In the genomic region with DNA sequence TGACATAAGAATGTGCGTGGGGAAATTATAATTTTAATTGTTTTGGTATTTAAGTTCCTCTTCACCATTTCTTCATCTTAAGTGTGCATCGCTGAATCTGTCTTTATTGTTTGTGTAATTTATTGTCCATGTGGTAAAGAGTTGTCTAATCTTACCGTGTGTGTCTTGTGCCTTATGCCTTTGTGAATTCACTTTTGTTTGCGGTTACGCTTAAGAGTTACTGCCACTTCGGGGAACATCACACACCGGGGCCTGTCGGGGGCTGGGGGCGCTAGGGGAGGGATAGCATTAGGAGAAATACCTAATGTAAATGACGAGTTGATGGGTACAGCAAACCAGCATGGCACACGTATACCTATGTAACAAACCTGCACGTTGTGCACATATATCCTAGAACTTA, we compare ENCODE assay signal across 8 cellular contexts. TPM values are rescaled to one million over a fixed set of nuclear protein-coding genes. Genes with fewer than 3 reads are reported as not detected.
A peak's percentile ranks its signal among the peaks of the same experiment; 100 is the strongest.
DNase-seq lines count a peak whose midpoint lies in the region; ATAC-seq and TF ChIP-seq lines count a peak whose summit lies in the region.

No MANE protein-coding gene starts in this region.

- intact Hi-C loops in left colon (cut with DNase I, micrococcal nuclease), result no loop called here
- intact Hi-C loops in thyroid gland (cut with DNase I), result no loop called here

- peaks cover 37% of the 10 kb centered on the region for H3K4me1 Mint-ChIP-seq in activated CD8-positive, alpha-beta memory T cell treated with anti-CD3 and anti-CD28 coated beads, Interleukin-2, amount 10 ng/mL, durations not matched to agents 7 days and 5 days

- no peaks in the 10 kb centered on the region for H3K9me3 Mint-ChIP-seq in activated CD8-positive, alpha-beta memory T cell treated with anti-CD3 and anti-CD28 coated beads, Interleukin-2, amount 10 ng/mL, durations not matched to agents 7 days and 5 days (ENCODE audit: low read depth)
- peaks cover 0 to 4% of the 10 kb centered on the region in 2 donors for H3K9me3 Mint-ChIP-seq in activated naive CD4-positive, alpha-beta T cell treated with anti-CD3 and anti-CD28 coated beads, Interleukin-2, amount 50 U/mL, for 72 hours

- H3K27ac ChIP-seq in thyroid gland, result peak overlapping the region in 1 of 3 donors; percentile 88

- no peak for TF ChIP-seq CTCF in thyroid gland (IDR thresholded peaks at IDR 0.05)

- no peaks in the 10 kb centered on the region for H3K36me3 ChIP-seq in thyroid gland

- no peaks in the 10 kb centered on the region for H3K27me3 ChIP-seq in thyroid gland

- peaks cover 31 to 32% of the 10 kb centered on the region in 2 donors for H3K4me1 ChIP-seq in thyroid gland

- peak overlapping the region; percentile 96 for H3K27ac Mint-ChIP-seq in activated CD8-positive, alpha-beta memory T cell treated with anti-CD3 and anti-CD28 coated beads, Interleukin-2, amount 10 ng/mL, durations not matched to agents 7 days and 5 days
- peak overlapping the region; percentile 91 to 99 for H3K27ac Mint-ChIP-seq in activated naive CD4-positive, alpha-beta T cell treated with anti-CD3 and anti-CD28 coated beads, Interleukin-2, amount 50 U/mL, for 72 hours

- no peaks in the 10 kb centered on the region for H3K9me3 ChIP-seq in thyroid gland

- peak overlapping the region; percentile 88 for H3K4me3 Mint-ChIP-seq in activated CD8-positive, alpha-beta memory T cell treated with anti-CD3 and anti-CD28 coated beads, Interleukin-2, amount 10 ng/mL, durations not matched to agents 7 days and 5 days

- peaks cover 2% of the 10 kb centered on the region for H3K36me3 Mint-ChIP-seq in activated CD8-positive, alpha-beta memory T cell treated with anti-CD3 and anti-CD28 coated beads, Interleukin-2, amount 10 ng/mL, durations not matched to agents 7 days and 5 days
- peaks cover 5 to 9% of the 10 kb centered on the region in 2 donors for H3K36me3 Mint-ChIP-seq in activated naive CD4-positive, alpha-beta T cell treated with anti-CD3 and anti-CD28 coated beads, Interleukin-2, amount 50 U/mL, for 72 hours

- DNase-seq in activated CD8-positive, alpha-beta memory T cell treated with anti-CD3 and anti-CD28 coated beads, Interleukin-2, amount 10 ng/mL, durations not matched to agents 7 days and 5 days, result no peak
- no peak for DNase-seq in activated CD8-positive, alpha-beta memory T cell treated with anti-CD3 and anti-CD28 coated beads, Interleukin-2, amount 50 U/mL, for 48 hours
- DNase-seq in activated naive CD4-positive, alpha-beta T cell treated with anti-CD3 and anti-CD28 coated beads, Interleukin-2, amount 50 U/mL, for 72 hours (ENCODE audit: low spot score in 2 of 2), result no peak
- DNase-seq in left colon (peak in 1 of 2 donors; percentile 14), thyroid gland (no peak), Ammon's horn (ENCODE audit: low spot score) (no peak)
- DNase-seq in central memory CD4-positive, alpha-beta T cell, result no peak

- CTCF ChIA-PET in activated CD8-positive, alpha-beta memory T cell treated with anti-CD3 and anti-CD28 coated beads, Interleukin-2, amount 10 ng/mL, durations not matched to agents 7 days and 5 days (lab: Charles Lee), result no interaction called here

- WGBS in thyroid gland, 2 donors, result 3 to 4% methylated on average over 12 of the region's 12 CpGs

- peak overlapping the region; percentile 82 to 99 (median 84) for H3K4me3 ChIP-seq in thyroid gland (replicated peaks in 1 of 3)

- TF ChIP-seq POLR2A in thyroid gland (IDR thresholded peaks at IDR 0.05), result no peak

- ATAC-seq in activated CD8-positive, alpha-beta memory T cell treated with anti-CD3 and anti-CD28 coated beads, Interleukin-2, amount 10 ng/mL, durations not matched to agents 7 days and 5 days, result no peak
- no peak for ATAC-seq in activated naive CD4-positive, alpha-beta T cell treated with anti-CD3 and anti-CD28 coated beads, Interleukin-2, amount 50 U/mL, for 72 hours
- peak; percentile 7 for ATAC-seq in left colon
- ATAC-seq in HG03139 (IDR thresholded peaks at IDR 0.05; ENCODE audit: unreplicated experiment), result no peak

- H3K27me3 Mint-ChIP-seq in activated CD8-positive, alpha-beta memory T cell treated with anti-CD3 and anti-CD28 coated beads, Interleukin-2, amount 10 ng/mL, durations not matched to agents 7 days and 5 days, result no peaks in the 10 kb centered on the region

RNA-seq across cellular contexts. Expression of gene WDR48, which starts 0.8 kb away (rescaled TPM):
- 10 to 100 TPM; 25.7 to 34.5 TPM for total RNA-seq in activated CD8-positive, alpha-beta memory T cell treated with anti-CD3 and anti-CD28 coated beads, Interleukin-2, amount 10 ng/mL, durations not matched to agents 7 days and 5 days
- total RNA-seq in activated naive CD4-positive, alpha-beta T cell treated with anti-CD3 and anti-CD28 coated beads, Interleukin-2, amount 50 U/mL, for 72 hours, result 10 to 100 TPM; 39.2 to 51.8 TPM
- total RNA-seq in left colon (10 to 100 TPM; 21.6 to 32.9 TPM), thyroid gland (10 to 100 TPM; 49.8 to 83.2 (median 69.3) TPM)

RNA-seq across cellular contexts. Expression of gene SCN11A, which starts 0.9 kb away (rescaled TPM):
- under 1 TPM; 0.03 to 0.05 TPM for total RNA-seq in activated CD8-positive, alpha-beta memory T cell treated with anti-CD3 and anti-CD28 coated beads, Interleukin-2, amount 10 ng/mL, durations not matched to agents 7 days and 5 days
- total RNA-seq in activated naive CD4-positive, alpha-beta T cell treated with anti-CD3 and anti-CD28 coated beads, Interleukin-2, amount 50 U/mL, for 72 hours, result under 1 TPM; 0.09 to 0.21 TPM
- total RNA-seq in left colon (under 1 TPM; 0.12 to 0.61 TPM), thyroid gland (under 1 TPM; 0.13 to 0.33 (median 0.14) TPM)

RNA-seq across cellular contexts. Expression of gene GORASP1, which starts 54.8 kb away (rescaled TPM):
- total RNA-seq in activated CD8-positive, alpha-beta memory T cell treated with anti-CD3 and anti-CD28 coated beads, Interleukin-2, amount 10 ng/mL, durations not matched to agents 7 days and 5 days, result 10 to 100 TPM; 28.8 to 32.0 TPM
- 10 to 100 TPM; 19.0 to 22.7 TPM for total RNA-seq in activated naive CD4-positive, alpha-beta T cell treated with anti-CD3 and anti-CD28 coated beads, Interleukin-2, amount 50 U/mL, for 72 hours
- total RNA-seq in left colon (100 to 1,000 TPM in 1 of 2 donors, 10 to 100 TPM in 1; 86.8 to 106 TPM), thyroid gland (100 to 1,000 TPM in 2 of 4 donors, 10 to 100 TPM in 2; 64.6 to 105 (median 101) TPM)

RNA-seq across cellular contexts. Expression of gene TTC21A, which starts 54.9 kb away (rescaled TPM):
- 1 to 10 TPM; 1.9 to 8.3 TPM for total RNA-seq in activated CD8-positive, alpha-beta memory T cell treated with anti-CD3 and anti-CD28 coated beads, Interleukin-2, amount 10 ng/mL, durations not matched to agents 7 days and 5 days
- 1 to 10 TPM; 1.6 to 2.5 TPM for total RNA-seq in activated naive CD4-positive, alpha-beta T cell treated with anti-CD3 and anti-CD28 coated beads, Interleukin-2, amount 50 U/mL, for 72 hours
- 1 to 10 TPM; 4.5 to 8.3 TPM for total RNA-seq in left colon
- total RNA-seq in thyroid gland, result 10 to 100 TPM in 3 of 4 donors, 1 to 10 TPM in 1; 8.9 to 17.8 (median 11.7) TPM
